Comparison of ENCODE assay signal across 8 cellular contexts in the genomic region with DNA sequence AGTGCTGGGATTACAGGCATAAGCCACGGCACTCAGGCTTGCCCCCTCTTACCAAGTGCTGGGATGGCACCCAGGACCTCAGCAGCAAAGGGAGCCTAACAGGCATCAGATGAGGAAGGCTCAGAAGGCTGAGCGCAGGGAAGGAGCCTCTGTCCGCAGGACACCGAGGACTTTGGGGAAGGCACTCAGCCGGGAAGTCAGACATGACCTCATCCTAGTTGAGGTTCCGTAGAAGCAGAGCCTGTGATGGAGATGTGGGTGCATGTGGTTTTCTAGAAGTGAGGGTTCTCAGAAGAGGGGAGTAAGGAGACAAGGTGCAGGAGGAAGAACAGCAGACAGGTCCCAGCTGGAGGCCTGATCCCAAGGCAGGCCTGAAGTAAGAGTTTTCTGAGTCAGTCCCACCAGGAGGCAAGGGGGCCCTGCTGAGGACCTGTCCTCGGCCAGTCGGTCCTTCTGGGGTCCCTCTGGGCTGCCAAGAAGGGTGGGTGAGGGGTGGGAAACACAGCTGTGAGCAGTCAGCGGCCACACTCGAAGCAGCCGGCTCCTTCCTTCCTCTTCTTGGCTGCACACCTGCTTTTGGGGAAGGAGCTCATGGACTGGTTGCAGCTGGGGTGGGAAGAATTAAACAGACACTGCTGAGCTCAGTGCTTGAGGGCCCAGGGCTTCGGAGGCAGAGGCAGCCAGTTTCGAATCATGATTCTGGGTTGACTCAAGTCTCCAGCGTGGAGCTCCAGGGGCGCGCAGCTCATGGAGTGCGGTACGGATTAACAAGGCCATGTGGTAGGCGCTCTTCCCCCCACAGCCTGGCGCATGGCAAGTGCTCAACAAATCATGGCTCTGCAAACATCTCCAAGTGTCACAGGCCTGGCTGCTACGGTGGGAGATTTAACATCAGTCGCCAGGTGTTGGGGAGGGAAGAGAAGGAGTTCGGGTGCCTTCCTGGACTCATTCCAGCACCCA. TPM values are rescaled to one million over a fixed set of nuclear protein-coding genes. Genes with fewer than 3 reads are reported as not detected.
DNase-seq lines count a peak whose midpoint lies in the region; ATAC-seq, FAIRE-seq and TF ChIP-seq lines count a peak whose summit lies in the region.

No MANE protein-coding gene starts in this region.

- TF ChIP-seq CTCF in CD8-positive, alpha-beta T cell (IDR thresholded peaks at IDR 0.05): no peak
- TF ChIP-seq CTCF in chondrocyte (IDR thresholded peaks at IDR 0.05) (no peak), nephron progenitor cell (IDR thresholded peaks at IDR 0.05) (no peak)

- FAIRE-seq in GM19239 (lab: Jason Lieb, UNC): no peak

- peak overlapping the region; percentile 77 for H3K27ac Mint-ChIP-seq in CD8-positive, alpha-beta T cell
- H3K27ac Mint-ChIP-seq in chondrocyte (ENCODE audit: unreplicated experiment) (peak overlapping the region; percentile 60), nephron progenitor cell (peak overlapping the region; percentile 60)

- no peak for DNase-seq in CD8-positive, alpha-beta T cell
- peak; percentile 62 for DNase-seq in NCI-H2171 treated with DMSO at 0.1 percent for 48 hours (lab: John Stamatoyannopoulos, UW)
- DNase-seq in chondrocyte (ENCODE audit: low spot score): no peak
- no peak for DNase-seq in nephron progenitor cell
- DNase-seq in GM19239 (ENCODE audit: insufficient read length, low spot score): no peak
- DNase-seq in SK-N-DZ (ENCODE audit: low spot score): no peak

- H3K36me3 Mint-ChIP-seq in CD8-positive, alpha-beta T cell: no peaks in the 10 kb centered on the region
- H3K36me3 Mint-ChIP-seq in chondrocyte (ENCODE audit: low read depth) (no peaks in the 10 kb centered on the region), nephron progenitor cell (ENCODE audit: low read depth) (no peaks in the 10 kb centered on the region)

- POLR2A ChIA-PET in CD8-positive, alpha-beta T cell (lab: Charles Lee): interaction anchor here (1.5 to 1.6 kb wide), 2 partner anchors 68 to 90 kb away, joined by 3 to 4 read pairs; no protein-coding TSS in a partner anchor

- CTCF ChIA-PET in CD8-positive, alpha-beta T cell (lab: Charles Lee): interaction anchor here (1.1 to 1.5 kb wide), 4 partner anchors 9 to 97 kb away, joined by 4 to 6 read pairs (median 5); a partner anchor contains a TSS

- no peaks in the 10 kb centered on the region for H3K27me3 Mint-ChIP-seq in CD8-positive, alpha-beta T cell (ENCODE audit: low read depth)
- H3K27me3 Mint-ChIP-seq in chondrocyte (ENCODE audit: low read depth) (no peaks in the 10 kb centered on the region), nephron progenitor cell (ENCODE audit: low read depth, poor library complexity) (peaks cover 20% of the 10 kb centered on the region)

- H3K27me3 ChIP-seq in CD8-positive, alpha-beta T cell (ENCODE audit: insufficient read depth, low read length): no peaks in the 10 kb centered on the region

- TF ChIP-seq POLR2A in GM18505 (IDR thresholded peaks at IDR 0.05; ENCODE audit: borderline replicate concordance, extremely low read depth, insufficient read depth, insufficient read length): no peak

- H3K4me3 ChIP-seq in CD8-positive, alpha-beta T cell (ENCODE audit: low read depth, low read length): no peak overlapping the region

- H3K9me3 Mint-ChIP-seq in CD8-positive, alpha-beta T cell: no peaks in the 10 kb centered on the region
- H3K9me3 Mint-ChIP-seq in chondrocyte (ENCODE audit: low read depth) (no peaks in the 10 kb centered on the region), nephron progenitor cell (no peaks in the 10 kb centered on the region)

- H3K36me3 ChIP-seq in CD8-positive, alpha-beta T cell (ENCODE audit: insufficient read depth, low read length): no peaks in the 10 kb centered on the region

- peak; percentile 52 for ATAC-seq in CD8-positive, alpha-beta T cell
- ATAC-seq in GM18505 (IDR thresholded peaks at IDR 0.05; ENCODE audit: unreplicated experiment) (no peak), GM19351 (IDR thresholded peaks at IDR 0.05; ENCODE audit: unreplicated experiment) (no peak)

- H3K4me1 ChIP-seq in CD8-positive, alpha-beta T cell (ENCODE audit: insufficient read depth, low read length): peaks cover 41% of the 10 kb centered on the region

- intact Hi-C loops in CD8-positive, alpha-beta T cell (cut with DNase I, micrococcal nuclease): no loop called here

- peaks cover 48% of the 10 kb centered on the region for H3K4me1 Mint-ChIP-seq in CD8-positive, alpha-beta T cell (ENCODE audit: low read depth)
- H3K4me1 Mint-ChIP-seq in chondrocyte (ENCODE audit: low read depth): peaks cover 80% of the 10 kb centered on the region
- H3K4me1 Mint-ChIP-seq in nephron progenitor cell: peaks cover 39% of the 10 kb centered on the region

- H3K4me3 Mint-ChIP-seq in CD8-positive, alpha-beta T cell: peak overlapping the region; percentile 42
- no peak overlapping the region for H3K4me3 Mint-ChIP-seq in chondrocyte (ENCODE audit: unreplicated experiment)
- H3K4me3 Mint-ChIP-seq in nephron progenitor cell: no peak overlapping the region

- no peaks in the 10 kb centered on the region for H3K9me3 ChIP-seq in CD8-positive, alpha-beta T cell (ENCODE audit: low read length)

- no peak overlapping the region for H3K27ac ChIP-seq in CD8-positive, alpha-beta T cell (ENCODE audit: low read depth, low read length)

RNA-seq across cellular contexts. Expression of a gene that starts 38.9 kb away (rescaled TPM):
- 100 to 1,000 TPM; 105 to 107 TPM for total RNA-seq in CD8-positive, alpha-beta T cell
- 12.5 to 15.3 TPM (median 14.0 TPM) in 3 replicates for total RNA-seq in chondrocyte
- 51.8 and 56.7 TPM in 2 replicates for polyA plus RNA-seq in SK-N-DZ (2014; cell fraction: cytosol; rRNA removed)
- 21.1 and 27.0 TPM in 2 replicates for polyA plus RNA-seq in SK-N-DZ (2014; cell fraction: nucleus; rRNA removed)

RNA-seq across cellular contexts. Expression of a gene that starts 42.6 kb away (rescaled TPM):
- 100 to 1,000 TPM; 543 TPM for total RNA-seq in CD8-positive, alpha-beta T cell
- total RNA-seq in chondrocyte: 74.5 to 91.9 TPM (median 90.0 TPM) in 3 replicates
- polyA plus RNA-seq in SK-N-DZ (2014; cell fraction: cytosol; rRNA removed): 0.60 and 0.96 TPM in 2 replicates
- polyA plus RNA-seq in SK-N-DZ (2014; cell fraction: nucleus; rRNA removed): 0.37 TPM in 1 of 2 replicates, not detected in the other
